Comparison of ENCODE assay signal across 8 cellular contexts in the genomic region with DNA sequence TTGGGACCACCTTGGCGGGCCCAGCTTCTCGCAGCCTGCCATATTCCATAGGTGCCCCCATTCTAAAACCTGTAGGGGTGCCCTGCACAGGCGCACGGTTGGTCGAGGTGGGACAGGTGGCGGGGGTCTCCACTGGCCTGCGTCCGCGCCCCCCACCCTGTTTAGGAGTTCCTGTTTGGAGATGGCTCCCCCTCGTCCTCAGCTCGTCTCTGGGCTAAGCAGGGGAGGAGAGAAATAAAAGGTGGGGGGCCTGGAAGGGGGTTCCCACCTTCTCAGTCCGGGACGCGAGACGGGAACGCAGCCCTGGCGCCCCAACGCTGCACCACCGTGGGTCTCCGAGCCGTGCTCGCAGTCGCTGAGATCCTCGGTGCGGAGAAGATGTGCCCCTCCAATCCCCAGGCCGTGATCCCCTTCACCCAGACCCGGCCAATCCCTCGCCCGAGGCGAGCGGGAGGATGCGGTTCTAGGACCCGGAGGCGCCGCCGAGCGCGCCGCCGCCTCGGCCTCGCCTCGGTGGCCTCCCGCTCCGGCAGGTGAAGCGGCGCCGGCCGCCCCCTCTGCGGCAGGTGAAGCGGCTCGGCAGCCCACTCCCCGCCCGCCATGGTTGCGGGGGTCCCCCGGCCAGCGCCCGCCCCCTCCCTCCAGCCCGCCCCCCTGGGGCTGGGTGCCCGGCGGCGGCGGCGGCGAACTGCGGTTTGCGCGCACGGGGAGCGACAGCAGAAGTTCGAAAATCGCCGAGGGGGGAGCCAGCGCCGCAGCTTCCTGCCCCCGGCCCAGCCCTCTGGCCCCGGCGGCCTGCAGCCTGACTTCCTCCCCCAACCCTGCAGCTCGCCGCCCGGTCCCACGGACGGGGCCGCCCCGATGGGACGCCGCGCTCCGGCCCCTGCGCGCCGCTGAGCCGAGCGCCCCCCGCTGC. TPM values are rescaled to one million over a fixed set of nuclear protein-coding genes. Genes with fewer than 3 reads are reported as not detected.
A peak's percentile ranks its signal among the peaks of the same experiment; 100 is the strongest.
DNase-seq lines count a peak whose midpoint lies in the region; ATAC-seq and TF ChIP-seq lines count a peak whose summit lies in the region.

A gene with protein sequence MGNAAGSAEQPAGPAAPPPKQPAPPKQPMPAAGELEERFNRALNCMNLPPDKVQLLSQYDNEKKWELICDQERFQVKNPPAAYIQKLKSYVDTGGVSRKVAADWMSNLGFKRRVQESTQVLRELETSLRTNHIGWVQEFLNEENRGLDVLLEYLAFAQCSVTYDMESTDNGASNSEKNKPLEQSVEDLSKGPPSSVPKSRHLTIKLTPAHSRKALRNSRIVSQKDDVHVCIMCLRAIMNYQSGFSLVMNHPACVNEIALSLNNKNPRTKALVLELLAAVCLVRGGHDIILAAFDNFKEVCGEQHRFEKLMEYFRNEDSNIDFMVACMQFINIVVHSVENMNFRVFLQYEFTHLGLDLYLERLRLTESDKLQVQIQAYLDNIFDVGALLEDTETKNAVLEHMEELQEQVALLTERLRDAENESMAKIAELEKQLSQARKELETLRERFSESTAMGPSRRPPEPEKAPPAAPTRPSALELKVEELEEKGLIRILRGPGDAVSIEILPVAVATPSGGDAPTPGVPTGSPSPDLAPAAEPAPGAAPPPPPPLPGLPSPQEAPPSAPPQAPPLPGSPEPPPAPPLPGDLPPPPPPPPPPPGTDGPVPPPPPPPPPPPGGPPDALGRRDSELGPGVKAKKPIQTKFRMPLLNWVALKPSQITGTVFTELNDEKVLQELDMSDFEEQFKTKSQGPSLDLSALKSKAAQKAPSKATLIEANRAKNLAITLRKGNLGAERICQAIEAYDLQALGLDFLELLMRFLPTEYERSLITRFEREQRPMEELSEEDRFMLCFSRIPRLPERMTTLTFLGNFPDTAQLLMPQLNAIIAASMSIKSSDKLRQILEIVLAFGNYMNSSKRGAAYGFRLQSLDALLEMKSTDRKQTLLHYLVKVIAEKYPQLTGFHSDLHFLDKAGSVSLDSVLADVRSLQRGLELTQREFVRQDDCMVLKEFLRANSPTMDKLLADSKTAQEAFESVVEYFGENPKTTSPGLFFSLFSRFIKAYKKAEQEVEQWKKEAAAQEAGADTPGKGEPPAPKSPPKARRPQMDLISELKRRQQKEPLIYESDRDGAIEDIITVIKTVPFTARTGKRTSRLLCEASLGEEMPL (plus strand): TSS at position 805 of the 916 bp plus-strand sequence. CDS start 240 bp downstream, outside the sequence.

- CTCF ChIA-PET in PC-9 (lab: Charles Lee): interaction anchor here (0.6 to 1.2 kb wide), 4 partner anchors 10 to 276 kb away, joined by 3 to 8 read pairs (median 4); no protein-coding TSS in a partner anchor
- CTCF ChIA-PET in activated naive CD4-positive, alpha-beta T cell treated with anti-CD3 and anti-CD28 coated beads for 36 hours (lab: Charles Lee): interaction anchor here (0.6 to 15.6 kb wide), 11 partner anchors 12 to 164 kb away, joined by 3 to 412 read pairs (median 5); a partner anchor contains a TSS

- peak within 1 kb of the TSS; percentile 100 for H3K27ac Mint-ChIP-seq in activated naive CD4-positive, alpha-beta T cell treated with anti-CD3 and anti-CD28 coated beads for 36 hours

- H3K4me3 ChIP-seq in PC-9 (peak within 1 kb of the TSS; percentile 62; the same call in 1 of the 2 replicates), psoas muscle (peak within 1 kb of the TSS; percentile 70)

- peak; percentile 76 for DNase-seq in activated CD4-positive, CD25-positive, alpha-beta regulatory T cell treated with anti-CD3 and anti-CD28 coated beads, Interleukin-2, amount 50 U/mL, for 72 hours
- DNase-seq in PC-9: no peak
- DNase-seq in activated naive CD4-positive, alpha-beta T cell treated with anti-CD3 and anti-CD28 coated beads for 36 hours: peak; percentile 75
- no peak for DNase-seq in left cardiac atrium
- peak; percentile 53 to 80 for DNase-seq in psoas muscle
- DNase-seq in kidney glomerular epithelial cell (lab: John Stamatoyannopoulos, UW): no peak

- no peak for ATAC-seq in activated CD4-positive, CD25-positive, alpha-beta regulatory T cell treated with anti-CD3 and anti-CD28 coated beads, Interleukin-2, amount 50 U/mL, for 24 hours
- ATAC-seq in left cardiac atrium: peak; percentile 21 to 64
- ATAC-seq in psoas muscle: no peak
- ATAC-seq in GM21515 (IDR thresholded peaks at IDR 0.05; ENCODE audit: unreplicated experiment): no peak

- H3K9me3 Mint-ChIP-seq in activated naive CD4-positive, alpha-beta T cell treated with anti-CD3 and anti-CD28 coated beads for 36 hours: no peaks in the 10 kb centered on the region

- H3K4me2 ChIP-seq in PC-9: peak within 1 kb of the TSS; percentile 76

- peak within 1 kb of the TSS; percentile 71; the same call in 1 of the 2 replicates for H2AFZ ChIP-seq in PC-9

- peaks cover 36% of the 10 kb centered on the region for H3K4me1 Mint-ChIP-seq in activated naive CD4-positive, alpha-beta T cell treated with anti-CD3 and anti-CD28 coated beads for 36 hours (ENCODE audit: low read depth)

- no peaks in the 10 kb centered on the region for H3K9me2 ChIP-seq in PC-9 (ENCODE audit: insufficient read depth)

- H3K36me3 Mint-ChIP-seq in activated naive CD4-positive, alpha-beta T cell treated with anti-CD3 and anti-CD28 coated beads for 36 hours (ENCODE audit: low read depth): peaks cover 55% of the 10 kb centered on the region

- H3K36me3 ChIP-seq in PC-9 (ENCODE audit: low read depth) (no peaks in the 10 kb centered on the region), psoas muscle (ENCODE audit: insufficient read depth in 1 of 2, low read depth in 1 of 2) (no peaks in the 10 kb centered on the region)

- POLR2A ChIA-PET in PC-9 (lab: Charles Lee; ENCODE audit: unreplicated experiment): no interaction called here

- H3K27ac ChIP-seq in PC-9 (no peak within 1 kb of the TSS), psoas muscle (no peak within 1 kb of the TSS)

- no peaks in the 10 kb centered on the region for H3K27me3 Mint-ChIP-seq in activated naive CD4-positive, alpha-beta T cell treated with anti-CD3 and anti-CD28 coated beads for 36 hours (ENCODE audit: low read depth)

- no peak for TF ChIP-seq CTCF in PC-9 (conservative IDR thresholded peaks at IDR 0.05)
- no peak for TF ChIP-seq CTCF in psoas muscle (IDR thresholded peaks at IDR 0.05)

- H3F3A ChIP-seq in PC-9 (ENCODE audit: insufficient read depth, low read depth): peaks cover 36% of the 10 kb centered on the region

- H3K9me3 ChIP-seq in PC-9 (ENCODE audit: insufficient read depth, low read depth): no peaks in the 10 kb centered on the region
- no peaks in the 10 kb centered on the region for H3K9me3 ChIP-seq in psoas muscle

- H3K4me1 ChIP-seq in PC-9 (replicated peaks; ENCODE audit: insufficient read depth) (peaks cover 22% of the 10 kb centered on the region), psoas muscle (peaks cover 3% of the 10 kb centered on the region)

- WGBS in psoas muscle, 3 donors: 6 to 14% (median 11%) methylated on average over 35 to 95 of the region's 95 CpGs

- H3K4me3 Mint-ChIP-seq in activated naive CD4-positive, alpha-beta T cell treated with anti-CD3 and anti-CD28 coated beads for 36 hours: peak within 1 kb of the TSS; percentile 100

- H3K79me2 ChIP-seq in PC-9 (ENCODE audit: low read depth): no peaks in the 10 kb centered on the region

- intact Hi-C loops in PC-9 (cut with micrococcal nuclease; ENCODE audit: unreplicated experiment) (no loop called here), left cardiac atrium (cut with DNase I) (no loop called here), psoas muscle (cut with DNase I) (loop anchor here in 1 of 2 donors (5.0 kb wide), 1 partner anchor 366 kb away; no protein-coding TSS in a partner anchor)
- intact Hi-C loops in activated naive CD4-positive, alpha-beta T cell treated with anti-CD3 and anti-CD28 coated beads for 36 hours (cut with micrococcal nuclease): loop anchor here (10.0 kb wide), 1 partner anchor 1007 kb away; a partner anchor contains a TSS

- no peaks in the 10 kb centered on the region for H4K20me1 ChIP-seq in PC-9 (ENCODE audit: insufficient read depth)

- no TSS peak for BruUV-seq in PC-9 (replicated peaks; lab: Mats Ljungman, UMichigan)

- H3K27me3 ChIP-seq in PC-9 (ENCODE audit: insufficient read depth, low read depth) (no peaks in the 10 kb centered on the region), psoas muscle (ENCODE audit: insufficient read depth in 3 of 3, low read length in 2 of 3) (peaks cover 0 to 13% (median 8%) of the 10 kb centered on the region in 3 donors)

RNA-seq across cellular contexts. Expression of the gene that starts here (rescaled TPM):
- 12.9 and 18.7 TPM in 2 replicates for total RNA-seq in PC-9 (2021)
- total RNA-seq in activated naive CD4-positive, alpha-beta T cell treated with anti-CD3 and anti-CD28 coated beads for 36 hours: 100 to 1,000 TPM; 228 to 242 TPM
- total RNA-seq in left cardiac atrium: 10 to 100 TPM; 16.6 to 18.6 TPM
- total RNA-seq in psoas muscle: 1 to 10 TPM; 5.4 to 6.5 (median 6.0) TPM
- 1 to 10 TPM; 1.8 to 2.4 (median 2.3) TPM for polyA plus RNA-seq in psoas muscle

Comparison
In these comparisons a context has a peak if more than half of its experiments do, and no peak if none do; other contexts are left out.
1. RNA of the gene that starts here (total RNA-seq): 228 to 242 TPM in activated naive CD4-positive, alpha-beta T cell treated with anti-CD3 and anti-CD28 coated beads for 36 hours; 16.6 to 18.6 TPM in left cardiac atrium, 12.9 to 18.7 TPM in PC-9 and 5.4 to 6.5 TPM in psoas muscle; every median in the first group is over 10 times any median in the second.
2. DNase-seq: peak in activated CD4-positive, CD25-positive, alpha-beta regulatory T cell treated with anti-CD3 and anti-CD28 coated beads, Interleukin-2, amount 50 U/mL, for 72 hours (single experiment), activated naive CD4-positive, alpha-beta T cell treated with anti-CD3 and anti-CD28 coated beads for 36 hours (single experiment) and psoas muscle (2 of 2); none in PC-9 (0 of 2), left cardiac atrium (single experiment) and kidney glomerular epithelial cell (single experiment).
3. ATAC-seq: peak in left cardiac atrium (2 of 2); none in activated CD4-positive, CD25-positive, alpha-beta regulatory T cell treated with anti-CD3 and anti-CD28 coated beads, Interleukin-2, amount 50 U/mL, for 24 hours (0 of 2), psoas muscle (0 of 4) and GM21515 (single experiment).